ENCODE assay signal across 17 cellular contexts in genomic region chr6:71721642-71722041, GRCh38.
DNase-seq lines count a peak whose midpoint lies in the region; ATAC-seq, FAIRE-seq and TF ChIP-seq lines count a peak whose summit lies in the region.
"Had no signal": no experiment of that assay in that cellular context is flagged by ENCODE, and none has a peak within 500 bp of the region (broad histone marks: within the 10 kb centered on the region; RNA-seq: fewer than 3 reads in every experiment).

No MANE protein-coding gene starts in this region.

- no peak overlapping the region for H2AK9ac ChIP-seq in IMR-90 (replicated peaks; ENCODE audit: low read depth, low read length, poor library complexity)

- no peak for TF ChIP-seq CTCF in IMR-90 (conservative IDR thresholded peaks at IDR 0.05; ENCODE audit: low read depth, low read length)
- no peak for TF ChIP-seq CTCF in bronchial epithelial cell (IDR thresholded peaks at IDR 0.05; ENCODE audit: insufficient read depth, low read length, severe bottlenecking)
- no peak for TF ChIP-seq CTCF in gastrocnemius medialis (IDR thresholded peaks at IDR 0.05 in 4 of 5, conservative IDR thresholded peaks at IDR 0.05 in 1 of 5)
- no peak for TF ChIP-seq CTCF in kidney (IDR thresholded peaks at IDR 0.05; ENCODE audit: borderline replicate concordance, extremely low read depth, insufficient read depth)

- no peaks in the 10 kb centered on the region for H3K9me1 ChIP-seq in IMR-90 (ENCODE audit: insufficient read depth, low read length)

- H3K4me2 ChIP-seq in IMR-90 (ENCODE audit: low read depth, low read length): no peak overlapping the region

- no CpG with 5 or more reads among the region's 1 CpG for WGBS in IMR-90 (ENCODE audit: extremely low coverage in 2 of 2, insufficient read length in 1 of 2), 2 experiments

- TF ChIP-seq POLR2A in IMR-90 (IDR thresholded peaks at IDR 0.05; ENCODE audit: low read depth, low read length) (no peak), gastrocnemius medialis (IDR thresholded peaks at IDR 0.05) (no peak)

- no peak overlapping the region for H4K91ac ChIP-seq in IMR-90 (ENCODE audit: insufficient read depth, low read depth, low read length)

- H3K9me3 ChIP-seq in IMR-90 (ENCODE audit: control insufficient read depth, insufficient read depth, low read length): no peaks in the 10 kb centered on the region
- H3K9me3 ChIP-seq in gastrocnemius medialis: no peaks in the 10 kb centered on the region
- H3K9me3 ChIP-seq in kidney (ENCODE audit: control insufficient read depth in 1 of 2, low read length in 2 of 2): no peaks in the 10 kb centered on the region
- H3K9me3 ChIP-seq: colonic mucosa, gastroesophageal sphincter, SJSA1 had no signal

- no peak overlapping the region for H2AFZ ChIP-seq in IMR-90 (replicated peaks; ENCODE audit: low read length, poor library complexity)

- H3K56ac ChIP-seq in IMR-90 (ENCODE audit: extremely low read depth, insufficient read depth, low read length): no peak overlapping the region

- H2BK120ac ChIP-seq in IMR-90 (ENCODE audit: low read depth, low read length): no peak overlapping the region

- H3K4me1 ChIP-seq in IMR-90 (ENCODE audit: control insufficient read depth, insufficient read depth, low read length) (no peaks in the 10 kb centered on the region), gastrocnemius medialis (peaks cover 0 to 4% of the 10 kb centered on the region in 2 donors), kidney (ENCODE audit: control insufficient read depth in 1 of 2, insufficient read depth in 1 of 2, low read depth in 1 of 2, low read length in 2 of 2) (no peaks in the 10 kb centered on the region)
- H3K4me1 ChIP-seq: colonic mucosa, gastroesophageal sphincter, SJSA1 had no signal

- POLR2A ChIA-PET in IMR-90 (lab: Charles Lee; ENCODE audit: unreplicated experiment): no interaction called here

- FAIRE-seq in bronchial epithelial cell (lab: Jason Lieb, UNC) (no peak), kidney (lab: Jason Lieb, UNC) (no peak)

- no TSS peak for BruUV-seq in IMR-90 (replicated peaks; lab: Mats Ljungman, UMichigan)

- no peak overlapping the region for H3K4me3 ChIP-seq in IMR-90 (ENCODE audit: insufficient read depth, low read depth, low read length)
- H3K4me3 ChIP-seq in bronchial epithelial cell (ENCODE audit: low read depth, low read length): no peak overlapping the region
- no peak overlapping the region for H3K4me3 ChIP-seq in gastrocnemius medialis
- no peak overlapping the region for H3K4me3 ChIP-seq in kidney (ENCODE audit: low read length in 2 of 2)
- H3K4me3 ChIP-seq: colonic mucosa, gastroesophageal sphincter, SJSA1 had no signal

- DNase-seq in EH (ENCODE audit: low read depth): peak; percentile 11
- DNase-seq in IMR-90: peak; percentile 12
- DNase-seq in bronchial epithelial cell (ENCODE audit: low read depth): peak; percentile 8
- DNase-seq in gastrocnemius medialis: peak in 1 of 2 donors; percentile 26
- DNase-seq in OCI-M2 (lab: John Stamatoyannopoulos, UW; ENCODE audit: unreplicated experiment): no peak
- DNase-seq in kidney: no peak
- DNase-seq: activated CD4-positive, CD25-positive, alpha-beta regulatory T cell treated with anti-CD3 and anti-CD28 coated beads, Interleukin-2, amount 50 U/mL, for 72 hours; activated CD8-positive, alpha-beta memory T cell treated with anti-CD3 and anti-CD28 coated beads, Interleukin-2, amount 10 ng/mL, durations not matched to agents 7 days and 5 days; activated effector memory CD4-positive, alpha-beta T cell treated with Interleukin-2 at 50 U/mL for 16 hours; colonic mucosa; DMS 273 treated with DMSO at 0.1 percent for 48 hours; NCI-H1436 treated with DMSO at 0.1 percent for 48 hours; T-helper 9 cell had no signal

- H3K14ac ChIP-seq in IMR-90 (replicated peaks; ENCODE audit: low read depth, low read length): no peak overlapping the region

- no peak for TF ChIP-seq RAD21 in IMR-90 (IDR thresholded peaks at IDR 0.05; ENCODE audit: low read length)

- no peak overlapping the region for H3K4ac ChIP-seq in IMR-90 (ENCODE audit: low read depth, low read length)

- no peaks in the 10 kb centered on the region for H3K27me3 ChIP-seq in IMR-90 (ENCODE audit: control insufficient read depth, insufficient read depth, low read length)
- H3K27me3 ChIP-seq in bronchial epithelial cell (ENCODE audit: control insufficient read depth, insufficient read depth, low read length): no peaks in the 10 kb centered on the region
- no peaks in the 10 kb centered on the region for H3K27me3 ChIP-seq in gastrocnemius medialis
- H3K27me3 ChIP-seq: colonic mucosa, gastroesophageal sphincter, SJSA1 had no signal

- H4K20me1 ChIP-seq in IMR-90 (ENCODE audit: insufficient read depth, low read length): no peaks in the 10 kb centered on the region

- H3K79me1 ChIP-seq in IMR-90 (ENCODE audit: low read depth in 1 of 2, low read length in 2 of 2): no peaks in the 10 kb centered on the region

- dilution Hi-C loops in IMR-90 (cut with HindIII; ENCODE audit: low sequenced_read_pairs, unreplicated experiment): no loop called here

- in situ Hi-C loops in IMR-90 (cut with MboI; ENCODE audit: low sequenced_read_pairs) (no loop called here), gastrocnemius medialis (cut with MboI; ENCODE audit: low sequenced_read_pairs in 4 of 4) (no loop called here)

- no peak overlapping the region for H3K18ac ChIP-seq in IMR-90 (ENCODE audit: low read depth, low read length)

- H3K36me3 ChIP-seq in IMR-90 (ENCODE audit: control insufficient read depth, insufficient read depth, low read length) (no peaks in the 10 kb centered on the region), bronchial epithelial cell (ENCODE audit: control insufficient read depth, insufficient read depth, low read length) (no peaks in the 10 kb centered on the region), gastrocnemius medialis (no peaks in the 10 kb centered on the region), kidney (ENCODE audit: control insufficient read depth in 1 of 2, insufficient read depth in 2 of 2, low read length in 2 of 2) (no peaks in the 10 kb centered on the region)
- H3K36me3 ChIP-seq: colonic mucosa, gastroesophageal sphincter, SJSA1 had no signal

- H3K9ac ChIP-seq in IMR-90 (ENCODE audit: low read depth, low read length) (no peak overlapping the region), kidney (ENCODE audit: low read length in 2 of 2) (no peak overlapping the region)

- no peak for ATAC-seq in IMR-90 (ENCODE audit: low read depth)
- peak; percentile 47 to 61 for ATAC-seq in gastrocnemius medialis
- ATAC-seq in GM19463 (IDR thresholded peaks at IDR 0.05; ENCODE audit: unreplicated experiment): no peak
- ATAC-seq: activated CD8-positive, alpha-beta memory T cell treated with anti-CD3 and anti-CD28 coated beads, Interleukin-2, amount 10 ng/mL, durations not matched to agents 7 days and 5 days; gastroesophageal sphincter; natural killer cell treated with Interleukin-12 subunit alpha and Interleukin-12 subunit beta and Interleukin-15 and Interleukin-18, amount 100 ng/mL, for 72 hours had no signal

- H4K5ac ChIP-seq in IMR-90 (ENCODE audit: low read depth, low read length): no peak overlapping the region

- no peak overlapping the region for H3K23ac ChIP-seq in IMR-90 (ENCODE audit: low read depth, low read length)

- no peak overlapping the region for H2BK15ac ChIP-seq in IMR-90 (ENCODE audit: low read depth, low read length)

- H2BK5ac ChIP-seq in IMR-90 (ENCODE audit: low read depth, low read length, poor library complexity, severe bottlenecking): no peak overlapping the region

- CTCF ChIA-PET in IMR-90 (lab: Yijun Ruan, JAX): no interaction called here

- H2AK5ac ChIP-seq in IMR-90 (ENCODE audit: low read depth, low read length): no peak overlapping the region

- H3K27ac ChIP-seq in IMR-90 (ENCODE audit: insufficient read depth, low read length) (no peak overlapping the region), gastrocnemius medialis (peak overlapping the region in 1 of 4 donors; percentile 31), kidney (ENCODE audit: low read depth in 2 of 2, low read length in 2 of 2) (no peak overlapping the region)
- H3K27ac ChIP-seq: colonic mucosa, gastroesophageal sphincter, SJSA1 had no signal

- no peak overlapping the region for H4K8ac ChIP-seq in IMR-90 (ENCODE audit: low read depth in 2 of 2, low read length in 2 of 2)

- intact Hi-C loops in IMR-90 (cut with micrococcal nuclease) (no loop called here), gastrocnemius medialis (cut with DNase I; ENCODE audit: low total_unique reads) (no loop called here), kidney (cut with DNase I) (no loop called here)

- no peak overlapping the region for H2BK20ac ChIP-seq in IMR-90 (ENCODE audit: low read depth, low read length)

TF ChIP-seq in IMR-90, 13 proteins besides CTCF, POLR2A, EP300 and RAD21 (continues in another document):
- TF ChIP-seq SMC3 (IDR thresholded peaks at IDR 0.05; ENCODE audit: low read depth, low read length): no peak
- no peak for TF ChIP-seq MAZ (IDR thresholded peaks at IDR 0.05; ENCODE audit: borderline replicate concordance, low read depth, low read length)
- no peak for TF ChIP-seq CHD1 (IDR thresholded peaks at IDR 0.05; ENCODE audit: low read depth, low read length)
- no peak for TF ChIP-seq MXI1 (IDR thresholded peaks at IDR 0.05; ENCODE audit: borderline replicate concordance, low read depth, low read length)
- TF ChIP-seq RFX5 (IDR thresholded peaks at IDR 0.05; ENCODE audit: low read depth, low read length): no peak
- TF ChIP-seq ELK1 (IDR thresholded peaks at IDR 0.05; ENCODE audit: borderline replicate concordance, low read depth, low read length): no peak
- no peak for TF ChIP-seq FOS (IDR thresholded peaks at IDR 0.05; ENCODE audit: low read depth, low read length)
- no peak for TF ChIP-seq NFE2L2 (IDR thresholded peaks at IDR 0.05; ENCODE audit: low read depth, low read length)
- TF ChIP-seq RCOR1 (IDR thresholded peaks at IDR 0.05; ENCODE audit: insufficient replicate concordance, low read length): no peak
- no peak for TF ChIP-seq CEBPB (IDR thresholded peaks at IDR 0.05; ENCODE audit: low read depth, low read length)
- TF ChIP-seq USF2 (IDR thresholded peaks at IDR 0.05; ENCODE audit: low read depth, low read length): no peak

Comparison
In these comparisons a context has a peak if more than half of its experiments do, and no peak if none do; other contexts are left out.
1. DNase-seq: peak in EH (single experiment), IMR-90 (single experiment) and bronchial epithelial cell (single experiment); none in OCI-M2 (single experiment) and kidney (single experiment).
2. ATAC-seq: peak in gastrocnemius medialis (2 of 2); none in IMR-90 (single experiment) and GM19463 (single experiment).